ENCODE assay signal across 2 cellular contexts in genomic region chr17:81551458-81552243, GRCh38.
TF ChIP-seq lines count a peak whose summit lies in the region.

No MANE protein-coding gene starts in this region.

TF ChIP-seq in HEK293, 187 proteins besides CTCF, POLR2A, EP300 and RAD21 (continues in another document):
- TF ChIP-seq SETDB1 (IDR thresholded peaks at IDR 0.05; ENCODE audit: insufficient read length, low read length) (no peak), ZBTB6 (tag by site-specific recombination; IDR thresholded peaks at IDR 0.05) (no peak), ZNF391 (tag by site-specific recombination; IDR thresholded peaks at IDR 0.05; ENCODE audit: borderline replicate concordance, low read depth) (no peak), ZNF677 (tag by site-specific recombination; IDR thresholded peaks at IDR 0.05) (no peak), ZEB2 (tag by site-specific recombination; IDR thresholded peaks at IDR 0.05) (no peak), ZNF202 (tag by site-specific recombination; IDR thresholded peaks at IDR 0.05; ENCODE audit: borderline replicate concordance) (no peak), TRIM28 (IDR thresholded peaks at IDR 0.05; ENCODE audit: borderline replicate concordance, low read length) (no peak), ZNF175 (tag by site-specific recombination; IDR thresholded peaks at IDR 0.05) (no peak), GLIS2 (tag by site-specific recombination; IDR thresholded peaks at IDR 0.05) (peak; percentile 61; the same call in 1 of the 2 replicates), ZFP37 (tag by site-specific recombination; IDR thresholded peaks at IDR 0.05) (no peak), HOXC10 (CRISPR knock-in tag; IDR thresholded peaks at IDR 0.05) (0 out of 2 replicates have a peak, but pooled peaks have one; percentile 46), ZNF366 (tag by site-specific recombination; conservative IDR thresholded peaks at IDR 0.05) (no peak), ZNF335 (tag by site-specific recombination; conservative IDR thresholded peaks at IDR 0.05) (peak; percentile 69), ZNF211 (tag by site-specific recombination; IDR thresholded peaks at IDR 0.05; ENCODE audit: low read depth) (no peak), ZNF37A (tag by site-specific recombination; IDR thresholded peaks at IDR 0.05) (no peak), SP7 (tag by site-specific recombination; IDR thresholded peaks at IDR 0.05) (no peak), YY2 (tag by site-specific recombination; IDR thresholded peaks at IDR 0.05) (peak; percentile 17; the same call in 1 of the 2 replicates), ZNF174 (tag by site-specific recombination; IDR thresholded peaks at IDR 0.05) (no peak), GLIS1 (tag by site-specific recombination; IDR thresholded peaks at IDR 0.05) (peak; percentile 93)
- TF ChIP-seq, protein P1, sequence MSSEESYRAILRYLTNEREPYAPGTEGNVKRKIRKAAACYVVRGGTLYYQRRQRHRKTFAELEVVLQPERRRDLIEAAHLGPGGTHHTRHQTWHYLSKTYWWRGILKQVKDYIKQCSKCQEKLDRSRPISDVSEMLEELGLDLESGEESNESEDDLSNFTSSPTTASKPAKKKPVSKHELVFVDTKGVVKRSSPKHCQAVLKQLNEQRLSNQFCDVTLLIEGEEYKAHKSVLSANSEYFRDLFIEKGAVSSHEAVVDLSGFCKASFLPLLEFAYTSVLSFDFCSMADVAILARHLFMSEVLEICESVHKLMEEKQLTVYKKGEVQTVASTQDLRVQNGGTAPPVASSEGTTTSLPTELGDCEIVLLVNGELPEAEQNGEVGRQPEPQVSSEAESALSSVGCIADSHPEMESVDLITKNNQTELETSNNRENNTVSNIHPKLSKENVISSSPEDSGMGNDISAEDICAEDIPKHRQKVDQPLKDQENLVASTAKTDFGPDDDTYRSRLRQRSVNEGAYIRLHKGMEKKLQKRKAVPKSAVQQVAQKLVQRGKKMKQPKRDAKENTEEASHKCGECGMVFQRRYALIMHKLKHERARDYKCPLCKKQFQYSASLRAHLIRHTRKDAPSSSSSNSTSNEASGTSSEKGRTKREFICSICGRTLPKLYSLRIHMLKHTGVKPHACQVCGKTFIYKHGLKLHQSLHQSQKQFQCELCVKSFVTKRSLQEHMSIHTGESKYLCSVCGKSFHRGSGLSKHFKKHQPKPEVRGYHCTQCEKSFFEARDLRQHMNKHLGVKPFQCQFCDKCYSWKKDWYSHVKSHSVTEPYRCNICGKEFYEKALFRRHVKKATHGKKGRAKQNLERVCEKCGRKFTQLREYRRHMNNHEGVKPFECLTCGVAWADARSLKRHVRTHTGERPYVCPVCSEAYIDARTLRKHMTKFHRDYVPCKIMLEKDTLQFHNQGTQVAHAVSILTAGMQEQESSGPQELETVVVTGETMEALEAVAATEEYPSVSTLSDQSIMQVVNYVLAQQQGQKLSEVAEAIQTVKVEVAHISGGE (tag by site-specific recombination; conservative IDR thresholded peaks at IDR 0.05; ENCODE audit: low read depth), result no peak
- TF ChIP-seq, protein P2, sequence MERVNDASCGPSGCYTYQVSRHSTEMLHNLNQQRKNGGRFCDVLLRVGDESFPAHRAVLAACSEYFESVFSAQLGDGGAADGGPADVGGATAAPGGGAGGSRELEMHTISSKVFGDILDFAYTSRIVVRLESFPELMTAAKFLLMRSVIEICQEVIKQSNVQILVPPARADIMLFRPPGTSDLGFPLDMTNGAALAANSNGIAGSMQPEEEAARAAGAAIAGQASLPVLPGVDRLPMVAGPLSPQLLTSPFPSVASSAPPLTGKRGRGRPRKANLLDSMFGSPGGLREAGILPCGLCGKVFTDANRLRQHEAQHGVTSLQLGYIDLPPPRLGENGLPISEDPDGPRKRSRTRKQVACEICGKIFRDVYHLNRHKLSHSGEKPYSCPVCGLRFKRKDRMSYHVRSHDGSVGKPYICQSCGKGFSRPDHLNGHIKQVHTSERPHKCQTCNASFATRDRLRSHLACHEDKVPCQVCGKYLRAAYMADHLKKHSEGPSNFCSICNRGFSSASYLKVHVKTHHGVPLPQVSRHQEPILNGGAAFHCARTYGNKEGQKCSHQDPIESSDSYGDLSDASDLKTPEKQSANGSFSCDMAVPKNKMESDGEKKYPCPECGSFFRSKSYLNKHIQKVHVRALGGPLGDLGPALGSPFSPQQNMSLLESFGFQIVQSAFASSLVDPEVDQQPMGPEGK (tag by site-specific recombination; IDR thresholded peaks at IDR 0.05), result peak; percentile 22; the same call in 1 of the 2 replicates

TF ChIP-seq in endothelial cell of umbilical vein, 7 proteins besides CTCF, POLR2A, EP300 and RAD21:
- no peak for TF ChIP-seq POLR2AphosphoS5 (IDR thresholded peaks at IDR 0.05; ENCODE audit: insufficient read depth, low read depth, low read length)
- TF ChIP-seq JUN (IDR thresholded peaks at IDR 0.05; ENCODE audit: borderline replicate concordance, insufficient read depth, insufficient read length, low read depth), result no peak
- TF ChIP-seq MYC (IDR thresholded peaks at IDR 0.05; ENCODE audit: low read depth, low read length), result no peak
- TF ChIP-seq GATA2 (IDR thresholded peaks at IDR 0.05; ENCODE audit: insufficient read depth, insufficient read length, low read depth, low read length), result no peak
- no peak for TF ChIP-seq FOS (IDR thresholded peaks at IDR 0.05; ENCODE audit: borderline replicate concordance, insufficient read depth, low read length)
- no peak for TF ChIP-seq EZH2 (IDR thresholded peaks at IDR 0.05; ENCODE audit: borderline replicate concordance, low read depth, low read length, severe bottlenecking)
- TF ChIP-seq, protein P3, sequence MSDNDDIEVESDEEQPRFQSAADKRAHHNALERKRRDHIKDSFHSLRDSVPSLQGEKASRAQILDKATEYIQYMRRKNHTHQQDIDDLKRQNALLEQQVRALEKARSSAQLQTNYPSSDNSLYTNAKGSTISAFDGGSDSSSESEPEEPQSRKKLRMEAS (IDR thresholded peaks at IDR 0.05; ENCODE audit: insufficient read depth, insufficient read length), result no peak
